ENCODE assay signal across 8 cellular contexts in the genomic region with DNA sequence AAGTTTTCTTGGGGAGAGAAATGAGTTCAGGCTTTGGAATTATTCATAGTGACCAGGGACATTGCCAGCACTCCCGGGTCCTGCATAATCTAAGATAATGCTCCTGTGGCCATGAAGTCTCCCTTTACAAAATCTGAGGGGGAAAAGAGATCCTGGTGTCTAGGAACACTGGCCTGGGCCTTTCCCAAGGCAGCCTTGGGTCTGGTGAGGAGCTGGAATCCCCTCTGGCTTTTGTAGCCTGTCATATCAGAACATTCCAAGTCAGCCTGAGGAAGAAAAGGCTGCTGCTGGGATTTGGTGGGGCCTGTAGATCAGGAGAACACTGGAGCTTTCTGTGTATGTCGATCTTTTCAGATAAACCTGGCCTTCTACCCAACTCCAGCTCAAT. TPM values are rescaled to one million over a fixed set of nuclear protein-coding genes. Genes with fewer than 3 reads are reported as not detected.
DNase-seq lines count a peak whose midpoint lies in the region; ATAC-seq lines count a peak whose summit lies in the region.

No MANE protein-coding gene starts in this region.

- CTCF ChIA-PET in activated CD8-positive, alpha-beta T cell treated with anti-CD3 and anti-CD28 coated beads, Interleukin-2, amount 10 ng/mL, durations not matched to agents 7 days and 5 days (lab: Charles Lee): interaction anchor here (1.0 to 7.8 kb wide), 6 partner anchors 15 to 193 kb away, joined by 4 to 125 read pairs (median 23); partner anchors contain the start of gene PIGV

- H3K4me1 Mint-ChIP-seq in activated CD8-positive, alpha-beta T cell treated with anti-CD3 and anti-CD28 coated beads, Interleukin-2, amount 10 ng/mL, durations not matched to agents 7 days and 5 days (ENCODE audit: low read depth): peaks cover 34% of the 10 kb centered on the region

- DNase-seq in NCI-H82 (lab: John Stamatoyannopoulos, UW) (peak; percentile 55), NCI-H82 treated with DMSO at 0.1 percent for 48 hours (lab: John Stamatoyannopoulos, UW; ENCODE audit: unreplicated experiment) (no peak), left kidney (ENCODE audit: low read depth, low spot score) (peak; percentile 35), substantia nigra (lab: John Stamatoyannopoulos, UW) (no peak), NCI-H2081 (lab: John Stamatoyannopoulos, UW) (no peak)
- DNase-seq in activated CD8-positive, alpha-beta T cell treated with anti-CD3 and anti-CD28 coated beads, Interleukin-2, amount 10 ng/mL, durations not matched to agents 7 days and 5 days: peak; percentile 23
- DNase-seq in stimulated activated naive CD4-positive, alpha-beta T cell (lab: John Stamatoyannopoulos, UW): no peak

- peak overlapping the region; percentile 97 for H3K27ac Mint-ChIP-seq in activated CD8-positive, alpha-beta T cell treated with anti-CD3 and anti-CD28 coated beads, Interleukin-2, amount 10 ng/mL, durations not matched to agents 7 days and 5 days

- no peak for ATAC-seq in activated CD8-positive, alpha-beta T cell treated with anti-CD3 and anti-CD28 coated beads, Interleukin-2, amount 10 ng/mL, durations not matched to agents 7 days and 5 days
- ATAC-seq in GM18858 (IDR thresholded peaks at IDR 0.05; ENCODE audit: unreplicated experiment): no peak

- no peaks in the 10 kb centered on the region for H3K27me3 Mint-ChIP-seq in activated CD8-positive, alpha-beta T cell treated with anti-CD3 and anti-CD28 coated beads, Interleukin-2, amount 10 ng/mL, durations not matched to agents 7 days and 5 days (ENCODE audit: low read depth)

- H3K36me3 Mint-ChIP-seq in activated CD8-positive, alpha-beta T cell treated with anti-CD3 and anti-CD28 coated beads, Interleukin-2, amount 10 ng/mL, durations not matched to agents 7 days and 5 days (ENCODE audit: low read depth): no peaks in the 10 kb centered on the region

- peak overlapping the region; percentile 88 for H3K4me3 Mint-ChIP-seq in activated CD8-positive, alpha-beta T cell treated with anti-CD3 and anti-CD28 coated beads, Interleukin-2, amount 10 ng/mL, durations not matched to agents 7 days and 5 days

- POLR2A ChIA-PET in activated CD8-positive, alpha-beta T cell treated with anti-CD3 and anti-CD28 coated beads, Interleukin-2, amount 10 ng/mL, durations not matched to agents 7 days and 5 days (lab: Charles Lee): interaction anchor here (1.5 to 15.2 kb wide), 4 partner anchors 8 to 194 kb away, joined by 4 to 325 read pairs (median 30); partner anchors contain the start of gene PIGV

- peak overlapping the region; percentile 96 for H3K27ac ChIP-seq in substantia nigra (ENCODE audit: low read depth, low read length, poor library complexity, severe bottlenecking)

- no peaks in the 10 kb centered on the region for H3K9me3 Mint-ChIP-seq in activated CD8-positive, alpha-beta T cell treated with anti-CD3 and anti-CD28 coated beads, Interleukin-2, amount 10 ng/mL, durations not matched to agents 7 days and 5 days (ENCODE audit: insufficient read depth)

RNA-seq across cellular contexts. Expression of gene ARID1A, which starts 1.6 kb away (rescaled TPM):
- 100 to 1,000 TPM; 122 to 123 TPM for total RNA-seq in activated CD8-positive, alpha-beta T cell treated with anti-CD3 and anti-CD28 coated beads, Interleukin-2, amount 10 ng/mL, durations not matched to agents 7 days and 5 days

Comparison
In these comparisons a context has a peak if more than half of its experiments do, and no peak if none do; other contexts are left out.
1. DNase-seq: peak in NCI-H82 (single experiment), activated CD8-positive, alpha-beta T cell treated with anti-CD3 and anti-CD28 coated beads, Interleukin-2, amount 10 ng/mL, durations not matched to agents 7 days and 5 days (single experiment) and left kidney (single experiment); none in NCI-H82 treated with DMSO at 0.1 percent for 48 hours (single experiment), substantia nigra (0 of 49), stimulated activated naive CD4-positive, alpha-beta T cell (0 of 6) and NCI-H2081 (0 of 2).